Comparison of ENCODE assay signal across 1 cellular context in genomic region chr1:58157281-58157680, GRCh38.
TF ChIP-seq lines count a peak whose summit lies in the region.

No MANE protein-coding gene starts in this region.

TF ChIP-seq in GM12878, 131 proteins besides CTCF, POLR2A, EP300 and RAD21:
- TF ChIP-seq SPI1 (IDR thresholded peaks at IDR 0.05; ENCODE audit: borderline replicate concordance, insufficient read depth, low read depth, low read length), result no peak
- TF ChIP-seq ASH2L (IDR thresholded peaks at IDR 0.05; ENCODE audit: borderline replicate concordance, low read depth), result no peak
- no peak for TF ChIP-seq REST (IDR thresholded peaks at IDR 0.05; ENCODE audit: low read depth, low read length)
- TF ChIP-seq CBX5 (IDR thresholded peaks at IDR 0.05; ENCODE audit: low read depth), result no peak
- TF ChIP-seq IKZF1 (conservative IDR thresholded peaks at IDR 0.05), result no peak
- TF ChIP-seq SMARCA5 (IDR thresholded peaks at IDR 0.05), result no peak
- no peak for TF ChIP-seq NFIC (IDR thresholded peaks at IDR 0.05; ENCODE audit: low read depth, low read length)
- TF ChIP-seq MYC (IDR thresholded peaks at IDR 0.05; ENCODE audit: insufficient read depth, insufficient read length, insufficient replicate concordance, low read length, severe bottlenecking), result no peak
- no peak for TF ChIP-seq SIX5 (IDR thresholded peaks at IDR 0.05; ENCODE audit: low read depth, low read length, severe bottlenecking)
- no peak for TF ChIP-seq STAT1 (conservative IDR thresholded peaks at IDR 0.05)
- no peak for TF ChIP-seq MEF2A (IDR thresholded peaks at IDR 0.05; ENCODE audit: insufficient read depth, low read depth, low read length)
- no peak for TF ChIP-seq CREB1 (IDR thresholded peaks at IDR 0.05; ENCODE audit: low read depth)
- no peak for TF ChIP-seq BACH1 (IDR thresholded peaks at IDR 0.05; ENCODE audit: borderline replicate concordance)
- TF ChIP-seq ZNF24 (IDR thresholded peaks at IDR 0.05), result no peak
- no peak for TF ChIP-seq SMC3 (IDR thresholded peaks at IDR 0.05; ENCODE audit: borderline replicate concordance, low read length)
